ENCODE assay signal across 12 cellular contexts in genomic region chr1:164720329-164721036, GRCh38.
DNase-seq lines count a peak whose midpoint lies in the region; TF ChIP-seq lines count a peak whose summit lies in the region.
"Had no signal": no experiment of that assay in that cellular context is flagged by ENCODE, and none has a peak within 500 bp of the region (broad histone marks: within the 10 kb centered on the region; RNA-seq: fewer than 3 reads in every experiment).

No MANE protein-coding gene starts in this region.

- H3K4me3 Mint-ChIP-seq in brain (no peak overlapping the region), neural crest cell (no peak overlapping the region)
- H3K4me3 Mint-ChIP-seq: T-helper 1 cell treated with Interleukin-12 subunit alpha and Interleukin-12 subunit beta and Interleukin-4 antibody, amounts not matched to agents 30 μg/mL and 1 μg/mL, for 36 hours had no signal

- no peaks in the 10 kb centered on the region for H3K27me3 ChIP-seq in GM23248 (replicated peaks; ENCODE audit: insufficient read depth)
- H3K27me3 ChIP-seq in neuronal stem cell (ENCODE audit: control insufficient read depth in 3 of 3, insufficient read depth in 3 of 3, low read depth in 1 of 3, low read length in 3 of 3) = no peaks in the 10 kb centered on the region
- H3K27me3 ChIP-seq: BE2C had no signal

- H3K4me1 ChIP-seq in GM23248 (ENCODE audit: insufficient read depth) (peaks cover 51% of the 10 kb centered on the region), neuronal stem cell (ENCODE audit: control insufficient read depth in 2 of 2, insufficient read depth in 1 of 2, low read depth in 1 of 2, low read length in 2 of 2) (peaks cover 0 to 1% of the 10 kb centered on the region in 2 donors)

- H3K79me1 ChIP-seq in neuronal stem cell (ENCODE audit: low read depth, low read length) = peaks cover 2% of the 10 kb centered on the region

- WGBS in GM23248 (ENCODE audit: low coverage in 1 of 2, low lambda C conversion rate in 2 of 2, missing lambda C conversion rate in 2 of 2), 2 experiments = 95 to 97% methylated on average over 4 of the region's 4 CpGs
- no CpG with 5 or more reads among the region's 4 CpGs for whole genome bisulfite sequencing in neuronal stem cell (ENCODE audit: extremely low coverage in 2 of 2, insufficient read length in 2 of 2, insufficient replicate concordance in 1 of 2), 2 donors

- H3K27ac ChIP-seq in GM23248 (peak overlapping the region; percentile 69), neuronal stem cell (replicated peaks; ENCODE audit: low read length) (no peak overlapping the region)

- DNase-seq in GM23248 (no peak), NOMO-1 treated with DMSO at 0.1 percent for 48 hours (lab: John Stamatoyannopoulos, UW; ENCODE audit: unreplicated experiment) (peak; percentile 62), neural crest cell (ENCODE audit: low read depth, low spot score) (no peak), COLO668 (lab: John Stamatoyannopoulos, UW; ENCODE audit: unreplicated experiment) (no peak), neuronal stem cell (ENCODE audit: low spot score) (no peak), AG08395 (ENCODE audit: low spot score) (no peak)
- no peak for DNase-seq in activated CD4-positive, alpha-beta T cell treated with anti-CD3 and anti-CD28 coated beads, Interleukin-2, amount 50 U/mL, for 1 hour
- DNase-seq: activated effector memory CD4-positive, alpha-beta T cell treated with anti-CD3 and anti-CD28 coated beads, Interleukin-2, amount 50 U/mL, for 16 hours; BE2C; NCI-H2029 treated with DMSO at 0.1 percent for 48 hours had no signal

- H3K14ac ChIP-seq in neuronal stem cell (ENCODE audit: low read length) = no peak overlapping the region

- H3K79me2 ChIP-seq in GM23248 (ENCODE audit: insufficient read depth) = peaks cover 86% of the 10 kb centered on the region

- H4K20me1 ChIP-seq in GM23248 (ENCODE audit: insufficient read depth) = no peaks in the 10 kb centered on the region

- H3K23ac ChIP-seq in neuronal stem cell (ENCODE audit: low read depth, low read length, poor library complexity) = no peak overlapping the region

- H2BK5ac ChIP-seq in neuronal stem cell (ENCODE audit: low read length) = no peak overlapping the region

- no peak overlapping the region for H2AFZ ChIP-seq in GM23248
- no peak overlapping the region for H2AFZ ChIP-seq in neuronal stem cell (ENCODE audit: low read length)

- H3K9me3 ChIP-seq in GM23248 (ENCODE audit: low read depth) (no peaks in the 10 kb centered on the region), neuronal stem cell (replicated peaks in 1 of 2; ENCODE audit: control insufficient read depth in 2 of 2, insufficient read depth in 1 of 2, low read depth in 1 of 2, low read length in 2 of 2) (peaks cover 0 to 8% of the 10 kb centered on the region in 2 donors)
- H3K9me3 ChIP-seq: BE2C had no signal

- H3K27me3 Mint-ChIP-seq in brain (peaks cover 6% of the 10 kb centered on the region), neural crest cell (ENCODE audit: low read depth) (no peaks in the 10 kb centered on the region)

- H3K36me3 ChIP-seq in GM23248 (ENCODE audit: low read depth) = no peaks in the 10 kb centered on the region
- H3K36me3 ChIP-seq in neuronal stem cell (replicated peaks in 1 of 2; ENCODE audit: control insufficient read depth in 2 of 2, insufficient read depth in 2 of 2, low read length in 2 of 2) = no peaks in the 10 kb centered on the region
- H3K36me3 ChIP-seq: BE2C had no signal

- H2BK15ac ChIP-seq in neuronal stem cell (ENCODE audit: low read length) = no peak overlapping the region

- H3K4me1 Mint-ChIP-seq in brain = peaks cover 89% of the 10 kb centered on the region
- peaks cover 31% of the 10 kb centered on the region for H3K4me1 Mint-ChIP-seq in neural crest cell

- H3K27ac Mint-ChIP-seq in brain (peak overlapping the region in 4 of 5 experiments; percentile 58 to 80 (median 70)), neural crest cell (ENCODE audit: unreplicated experiment) (peak overlapping the region; percentile 72)
- H3K27ac Mint-ChIP-seq: T-helper 1 cell treated with Interleukin-12 subunit alpha and Interleukin-12 subunit beta and Interleukin-4 antibody, amounts not matched to agents 30 μg/mL and 1 μg/mL, for 36 hours had no signal

- in situ Hi-C loops in GM23248 (cut with MboI) = no loop called here

- no peak overlapping the region for H3K4me3 ChIP-seq in GM23248
- no peak overlapping the region for H3K4me3 ChIP-seq in neuronal stem cell (ENCODE audit: low read length in 2 of 2)

- no peak overlapping the region for H4K8ac ChIP-seq in neuronal stem cell (ENCODE audit: low read depth, low read length)

- H3K9ac ChIP-seq in GM23248 (no peak overlapping the region), neuronal stem cell (ENCODE audit: low read depth, low read length, poor library complexity) (no peak overlapping the region)

- H2AK5ac ChIP-seq in neuronal stem cell (ENCODE audit: low read depth, low read length) = no peak overlapping the region

- no peak overlapping the region for H2BK120ac ChIP-seq in neuronal stem cell (ENCODE audit: low read depth, low read length)

- no peak overlapping the region for H3K4ac ChIP-seq in neuronal stem cell (ENCODE audit: low read length)

- TF ChIP-seq CTCF in brain (conservative IDR thresholded peaks at IDR 0.05) (no peak), neural crest cell (conservative IDR thresholded peaks at IDR 0.05) (no peak)

- H4K91ac ChIP-seq in neuronal stem cell (ENCODE audit: low read depth, low read length, poor library complexity) = no peak overlapping the region

- H3K36me3 Mint-ChIP-seq in brain (peaks cover 25% of the 10 kb centered on the region), neural crest cell (ENCODE audit: low read depth) (peaks cover 6% of the 10 kb centered on the region)

- no peak overlapping the region for H3K4me2 ChIP-seq in GM23248 (ENCODE audit: unreplicated experiment)
- H3K4me2 ChIP-seq in neuronal stem cell (ENCODE audit: insufficient read depth, low read length, poor library complexity, severe bottlenecking) = no peak overlapping the region

- no peaks in the 10 kb centered on the region for H3K9me3 Mint-ChIP-seq in brain
- H3K9me3 Mint-ChIP-seq in neural crest cell = peaks cover 1% of the 10 kb centered on the region
- H3K9me3 Mint-ChIP-seq: T-helper 1 cell treated with Interleukin-12 subunit alpha and Interleukin-12 subunit beta and Interleukin-4 antibody, amounts not matched to agents 30 μg/mL and 1 μg/mL, for 36 hours had no signal

- peaks cover 53% of the 10 kb centered on the region for H3F3A ChIP-seq in GM23248 (ENCODE audit: insufficient read depth)

- H3K18ac ChIP-seq in neuronal stem cell (ENCODE audit: low read length) = no peak overlapping the region

- no peak overlapping the region for H2BK12ac ChIP-seq in neuronal stem cell (ENCODE audit: low read length)

- no peaks in the 10 kb centered on the region; the same call in 1 of the 2 replicates for H3K9me2 ChIP-seq in GM23248 (ENCODE audit: insufficient read depth)
